Comparison of ENCODE assay signal across 8 cellular contexts in genomic region chr6:108295676-108296075, GRCh38. TPM values are rescaled to one million over a fixed set of nuclear protein-coding genes. Genes with fewer than 3 reads are reported as not detected.
A peak's percentile ranks its signal among the peaks of the same experiment; 100 is the strongest.
DNase-seq lines count a peak whose midpoint lies in the region; ATAC-seq and TF ChIP-seq lines count a peak whose summit lies in the region.

No MANE protein-coding gene starts in this region.

- H3K9ac ChIP-seq in PC-3 (ENCODE audit: low read length), result peak overlapping the region; percentile 87

- peak overlapping the region; percentile 96 for H3K4me2 ChIP-seq in PC-3 (ENCODE audit: low read length)

- POLR2A ChIA-PET in PC-3 (lab: Charles Lee; ENCODE audit: unreplicated experiment), result no interaction called here

- H3F3A ChIP-seq in PC-3 (ENCODE audit: low read length, unreplicated experiment), result no peaks in the 10 kb centered on the region

- ATAC-seq in PC-3 (no peak), psoas muscle (no peak), HG02981 (IDR thresholded peaks at IDR 0.05; ENCODE audit: unreplicated experiment) (no peak)

- intact Hi-C loops in PC-3 (cut with micrococcal nuclease), result no loop called here
- intact Hi-C loops in psoas muscle (cut with DNase I), result loop anchor here (2.0 kb wide), 1 partner anchor 35 kb away; the partner anchor contains the start of gene SNX3 (in 2 of the 2)

- no peaks in the 10 kb centered on the region for H3K9me2 ChIP-seq in PC-3 (replicated peaks; ENCODE audit: low read length)

- H3K36me3 ChIP-seq in PC-3 (ENCODE audit: low read depth, low read length), result no peaks in the 10 kb centered on the region
- H3K36me3 ChIP-seq in psoas muscle (ENCODE audit: insufficient read depth in 1 of 2, low read depth in 1 of 2), result no peaks in the 10 kb centered on the region

- H3K79me2 ChIP-seq in PC-3 (ENCODE audit: low read length), result peaks cover 12% of the 10 kb centered on the region

- BruUV-seq in PC-3 (replicated peaks; lab: Mats Ljungman, UMichigan), result no TSS peak

- peak overlapping the region; percentile 78; the same call in 1 of the 2 replicates for H3K27ac ChIP-seq in PC-3 (ENCODE audit: low read length)
- peak overlapping the region; percentile 93 for H3K27ac ChIP-seq in psoas muscle

- H3K4me3 ChIP-seq in GM12865 (ENCODE audit: low read depth, low read length) (peak overlapping the region; percentile 92), PC-3 (ENCODE audit: low read length) (peak overlapping the region; percentile 89), epithelial cell of proximal tubule (ENCODE audit: low read depth, low read length) (peak overlapping the region; percentile 82), psoas muscle (peak overlapping the region; percentile 89)

- no peak for DNase-seq in GM12865 (ENCODE audit: low read depth)
- DNase-seq in PC-3, result no peak
- DNase-seq in epithelial cell of proximal tubule (ENCODE audit: low read depth), result no peak
- DNase-seq in psoas muscle, result no peak
- no peak for DNase-seq in retina
- DNase-seq in EL, result no peak
- DNase-seq in NCI-H1930 (lab: John Stamatoyannopoulos, UW), result no peak

- CTCF ChIA-PET in PC-3 (lab: Charles Lee), result no interaction called here

- H3K4me1 ChIP-seq in PC-3 (ENCODE audit: insufficient read depth, low read length) (peaks cover 9% of the 10 kb centered on the region; the same call in 1 of the 2 replicates), psoas muscle (peaks cover 17% of the 10 kb centered on the region)

- H4K20me1 ChIP-seq in PC-3 (ENCODE audit: low read length), result no peaks in the 10 kb centered on the region

- TF ChIP-seq CTCF in GM12865 (IDR thresholded peaks at IDR 0.05; ENCODE audit: insufficient read depth, low read depth, low read length, missing control alignments) (no peak), PC-3 (conservative IDR thresholded peaks at IDR 0.05; ENCODE audit: low read depth, low read length) (no peak), epithelial cell of proximal tubule (conservative IDR thresholded peaks at IDR 0.05; ENCODE audit: low read depth, low read length) (no peak), psoas muscle (IDR thresholded peaks at IDR 0.05) (no peak)

- H3K27me3 ChIP-seq in PC-3 (ENCODE audit: low read length) (no peaks in the 10 kb centered on the region), psoas muscle (ENCODE audit: insufficient read depth in 3 of 3, low read length in 2 of 3) (no peaks in the 10 kb centered on the region)

- WGBS in psoas muscle, 3 donors, result 54 to 59% (median 57%) methylated on average over 7 of the region's 7 CpGs

- H3K9me3 ChIP-seq in PC-3 (ENCODE audit: low read length) (no peaks in the 10 kb centered on the region), psoas muscle (no peaks in the 10 kb centered on the region)

- H2AFZ ChIP-seq in PC-3 (ENCODE audit: low read length), result peak overlapping the region; percentile 97

RNA-seq across cellular contexts. Expression of gene AFG1L, which starts 0.8 kb away (rescaled TPM):
- total RNA-seq in PC-3 (2014; rRNA removed) (3.6 and 4.1 TPM in 2 replicates), epithelial cell of proximal tubule (1.8 and 6.0 TPM in 2 replicates), psoas muscle (10 to 100 TPM in 1 of 4 donors, 1 to 10 TPM in 3; 5.4 to 10.4 (median 6.6) TPM)
- 1 to 10 TPM; 2.4 to 3.3 (median 2.5) TPM for polyA plus RNA-seq in psoas muscle

RNA-seq across cellular contexts. Expression of gene SNX3, which starts 34.8 kb away (rescaled TPM):
- total RNA-seq in PC-3 (2014; rRNA removed), result 92.7 and 110 TPM in 2 replicates
- 102 and 118 TPM in 2 replicates for total RNA-seq in epithelial cell of proximal tubule
- total RNA-seq in psoas muscle, result 100 to 1,000 TPM; 165 to 204 (median 171) TPM
- 100 to 1,000 TPM; 231 to 348 (median 237) TPM for polyA plus RNA-seq in psoas muscle
